ENCODE assay signal across 25 cellular contexts in the genomic region with DNA sequence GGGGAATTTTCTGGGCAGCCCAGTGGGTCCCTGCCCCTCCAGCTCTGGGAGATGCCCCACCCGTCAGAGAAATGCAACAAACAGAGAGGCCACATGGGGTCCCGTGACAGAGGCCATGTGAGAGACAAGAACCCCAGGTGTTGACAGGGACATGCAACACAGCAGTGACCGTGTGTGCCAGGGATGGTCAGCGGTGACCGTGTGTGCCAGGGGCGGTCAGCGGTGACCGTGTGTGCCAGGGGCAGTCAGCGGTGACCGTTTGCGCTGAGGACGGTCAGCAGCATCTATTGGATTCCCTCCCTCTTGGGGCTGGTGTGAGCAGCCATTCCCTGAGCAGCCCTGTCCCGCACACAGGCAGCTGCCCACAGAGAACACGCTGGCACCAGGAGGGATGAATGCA.
DNase-seq lines count a peak whose midpoint lies in the region; ATAC-seq, FAIRE-seq and TF ChIP-seq lines count a peak whose summit lies in the region.
"Had no signal": no experiment of that assay in that cellular context is flagged by ENCODE, and none has a peak within 500 bp of the region (broad histone marks: within the 10 kb centered on the region; RNA-seq: fewer than 3 reads in every experiment).

No MANE protein-coding gene starts in this region.

- H2BK12ac ChIP-seq in neuronal stem cell (ENCODE audit: low read length) = peak overlapping the region; percentile 24

- no peaks in the 10 kb centered on the region for H3K4me1 ChIP-seq in A549
- peaks cover 0 to 15% (median 0%) of the 10 kb centered on the region in 12 donors for H3K4me1 ChIP-seq in heart left ventricle
- H3K4me1 ChIP-seq in neuronal stem cell (ENCODE audit: control insufficient read depth in 2 of 2, insufficient read depth in 1 of 2, low read depth in 1 of 2, low read length in 2 of 2) = peaks cover 0 to 2% of the 10 kb centered on the region in 2 donors
- H3K4me1 ChIP-seq: BE2C, SJSA1, testis, uterus had no signal

- no peak overlapping the region for H3K14ac ChIP-seq in neuronal stem cell (ENCODE audit: low read length)

- TF ChIP-seq POLR2A in A549 (IDR thresholded peaks at IDR 0.05; ENCODE audit: low read length) (no peak), heart left ventricle (IDR thresholded peaks at IDR 0.05) (no peak)

- no peak overlapping the region for H3K9ac ChIP-seq in neuronal stem cell (ENCODE audit: low read depth, low read length, poor library complexity)

- H3K4me2 ChIP-seq in A549 (no peak overlapping the region), neuronal stem cell (ENCODE audit: insufficient read depth, low read length, poor library complexity, severe bottlenecking) (no peak overlapping the region)

- H2BK15ac ChIP-seq in neuronal stem cell (ENCODE audit: low read length) = peak overlapping the region; percentile 47

- H3K18ac ChIP-seq in neuronal stem cell (ENCODE audit: low read length) = peak overlapping the region; percentile 74

- FAIRE-seq in A549 (lab: Jason Lieb, UNC) = no peak
- FAIRE-seq: HTR-8/SVneo, K562 had no signal

- H2AFZ ChIP-seq in neuronal stem cell (ENCODE audit: low read length) = peak overlapping the region; percentile 18

- H3K23ac ChIP-seq in neuronal stem cell (ENCODE audit: low read depth, low read length, poor library complexity) = no peak overlapping the region

- H4K8ac ChIP-seq in neuronal stem cell (ENCODE audit: low read depth, low read length) = no peak overlapping the region

- no peaks in the 10 kb centered on the region for H3K9me3 ChIP-seq in A549
- H3K9me3 ChIP-seq in heart left ventricle = no peaks in the 10 kb centered on the region
- peaks cover 0 to 5% of the 10 kb centered on the region in 2 donors for H3K9me3 ChIP-seq in neuronal stem cell (replicated peaks in 1 of 2; ENCODE audit: control insufficient read depth in 2 of 2, insufficient read depth in 1 of 2, low read depth in 1 of 2, low read length in 2 of 2)
- H3K9me3 ChIP-seq: gastrocnemius medialis, neutrophil, SJSA1, testis, uterus had no signal

- intact Hi-C loops in heart left ventricle (cut with DNase I) = no loop called here

- no peak for TF ChIP-seq RAD21 in A549 (conservative IDR thresholded peaks at IDR 0.05 in 1 of 2, IDR thresholded peaks at IDR 0.05 in 1 of 2)

- no peak overlapping the region for H3K4me3 ChIP-seq in A549
- no peak overlapping the region for H3K4me3 ChIP-seq in heart left ventricle
- peak overlapping the region in 1 of 2 donors; percentile 24 for H3K4me3 ChIP-seq in neuronal stem cell (ENCODE audit: low read length in 2 of 2)
- H3K4me3 ChIP-seq: gastrocnemius medialis, K562, SJSA1, skin epidermis, testis, uterus had no signal

- H4K91ac ChIP-seq in neuronal stem cell (ENCODE audit: low read depth, low read length, poor library complexity) = peak overlapping the region; percentile 22

- peaks cover 0 to 6% (median 0%) of the 10 kb centered on the region in 9 donors for H3K27me3 ChIP-seq in heart left ventricle
- no peaks in the 10 kb centered on the region for H3K27me3 ChIP-seq in neuronal stem cell (ENCODE audit: control insufficient read depth in 3 of 3, insufficient read depth in 3 of 3, low read depth in 1 of 3, low read length in 3 of 3)
- H3K27me3 ChIP-seq: BE2C, gastrocnemius medialis, neutrophil, SJSA1, testis, uterus had no signal

- ATAC-seq in A549 (peak; percentile 20 to 28; a peak in 2 of 6 replicates), heart left ventricle (peak in 3 of 4 donors; percentile 31 to 48 (median 43)), HG02970 (IDR thresholded peaks at IDR 0.05; ENCODE audit: low FRiP score, unreplicated experiment) (no peak), GM21786 (IDR thresholded peaks at IDR 0.05; ENCODE audit: unreplicated experiment) (no peak)
- ATAC-seq: CD8-positive, alpha-beta T cell; K562; left lobe of liver had no signal

- CTCF ChIA-PET in A549 (lab: Yijun Ruan, JAX) = interaction anchor here (0.9 to 1.6 kb wide), 2 partner anchors 9 to 54 kb away, joined by 3 read pairs; no protein-coding TSS in a partner anchor

- H2BK5ac ChIP-seq in neuronal stem cell (ENCODE audit: low read length) = peak overlapping the region; percentile 78

- TF ChIP-seq CTCF in A549 (IDR thresholded peaks at IDR 0.05) = no peak
- TF ChIP-seq CTCF in heart left ventricle (IDR thresholded peaks at IDR 0.05) = no peak

- no peak overlapping the region for H3K4ac ChIP-seq in neuronal stem cell (ENCODE audit: low read length)

- H3K27ac ChIP-seq in A549 (no peak overlapping the region), heart left ventricle (peak overlapping the region in 2 of 12 donors; percentile 9 to 34), neuronal stem cell (replicated peaks; ENCODE audit: low read length) (no peak overlapping the region)
- H3K27ac ChIP-seq: gastrocnemius medialis, neutrophil, SJSA1, skin epidermis, testis, uterus had no signal

- DNase-seq in A549 (ENCODE audit: low read depth in 1 of 2, low spot score in 1 of 2) = no peak
- peak; percentile 46 for DNase-seq in NCI-H1694 (lab: John Stamatoyannopoulos, UW)
- DNase-seq in heart left ventricle = no peak
- no peak for DNase-seq in neuronal stem cell (ENCODE audit: low spot score)
- DNase-seq in T1000 (lab: John Stamatoyannopoulos, UW) = no peak
- DNase-seq: activated B cell treated with CpG ODN at 0.5 μM for 24 hours; activated CD8-positive, alpha-beta memory T cell treated with anti-CD3 and anti-CD28 coated beads, Interleukin-2, amount 50 U/mL, for 4 hours; activated naive CD4-positive, alpha-beta T cell treated with anti-CD3 and anti-CD28 coated beads, Interleukin-2, amount 50 U/mL, for 16 hours; BE2C; CD8-positive, alpha-beta T cell; gastrocnemius medialis; immature natural killer cell; NCI-H1048; stimulated activated naive CD4-positive, alpha-beta T cell; T-cell; testis; uterus had no signal

- TF ChIP-seq EP300 in A549 (IDR thresholded peaks at IDR 0.05) = no peak

- POLR2A ChIA-PET in A549 (lab: Yijun Ruan, JAX) = no interaction called here

- no peaks in the 10 kb centered on the region for H3K79me1 ChIP-seq in neuronal stem cell (ENCODE audit: low read depth, low read length)

- H3K36me3 ChIP-seq in heart left ventricle (no peaks in the 10 kb centered on the region), neuronal stem cell (replicated peaks in 1 of 2; ENCODE audit: control insufficient read depth in 2 of 2, insufficient read depth in 2 of 2, low read length in 2 of 2) (no peaks in the 10 kb centered on the region)
- H3K36me3 ChIP-seq: BE2C, gastrocnemius medialis, neutrophil, SJSA1, uterus had no signal

- H2BK120ac ChIP-seq in neuronal stem cell (ENCODE audit: low read depth, low read length) = no peak overlapping the region

- no peak overlapping the region for H2AK5ac ChIP-seq in neuronal stem cell (ENCODE audit: low read depth, low read length)

- WGBS in A549 (ENCODE audit: missing lambda C conversion rate) = 82% methylated on average over 11 of the region's 14 CpGs
- 39 to 52% (median 47%) methylated on average over 14 of the region's 14 CpGs for WGBS in heart left ventricle, 4 donors
- no CpG with 5 or more reads among the region's 14 CpGs for WGBS in neuronal stem cell (ENCODE audit: extremely low coverage in 2 of 2, insufficient read length in 2 of 2, insufficient replicate concordance in 1 of 2), 2 donors

TF ChIP-seq in A549, 52 proteins besides CTCF, POLR2A, EP300 and RAD21:
- no peak for TF ChIP-seq HOXB13 (CRISPR knock-in tag; IDR thresholded peaks at IDR 0.05; ENCODE audit: low read depth)
- TF ChIP-seq, protein P1, sequence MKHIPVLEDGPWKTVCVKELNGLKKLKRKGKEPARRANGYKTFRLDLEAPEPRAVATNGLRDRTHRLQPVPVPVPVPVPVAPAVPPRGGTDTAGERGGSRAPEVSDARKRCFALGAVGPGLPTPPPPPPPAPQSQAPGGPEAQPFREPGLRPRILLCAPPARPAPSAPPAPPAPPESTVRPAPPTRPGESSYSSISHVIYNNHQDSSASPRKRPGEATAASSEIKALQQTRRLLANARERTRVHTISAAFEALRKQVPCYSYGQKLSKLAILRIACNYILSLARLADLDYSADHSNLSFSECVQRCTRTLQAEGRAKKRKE (CRISPR knock-in tag; IDR thresholded peaks at IDR 0.05; ENCODE audit: low read depth) = no peak
- no peak for TF ChIP-seq MYC (IDR thresholded peaks at IDR 0.05; ENCODE audit: borderline replicate concordance, low read length)
- no peak for TF ChIP-seq CBX2 (IDR thresholded peaks at IDR 0.05; ENCODE audit: borderline replicate concordance, low read depth)
- no peak for TF ChIP-seq MAFK (IDR thresholded peaks at IDR 0.05; ENCODE audit: partially characterized antibody)
- TF ChIP-seq NR3C1 (IDR thresholded peaks at IDR 0.05) = no peak
- TF ChIP-seq GATA3 (IDR thresholded peaks at IDR 0.05; ENCODE audit: borderline replicate concordance) = no peak
- no peak for TF ChIP-seq NPAS2 (CRISPR knock-in tag; IDR thresholded peaks at IDR 0.05; ENCODE audit: borderline replicate concordance)

Comparison
In these comparisons a context has a peak if more than half of its experiments do, and no peak if none do; other contexts are left out.
1. ATAC-seq: peak in A549 (2 of 2) and heart left ventricle (3 of 4); none in HG02970 (single experiment) and GM21786 (single experiment).